Comparison of ENCODE assay signal across 1 cellular context in the genomic region with DNA sequence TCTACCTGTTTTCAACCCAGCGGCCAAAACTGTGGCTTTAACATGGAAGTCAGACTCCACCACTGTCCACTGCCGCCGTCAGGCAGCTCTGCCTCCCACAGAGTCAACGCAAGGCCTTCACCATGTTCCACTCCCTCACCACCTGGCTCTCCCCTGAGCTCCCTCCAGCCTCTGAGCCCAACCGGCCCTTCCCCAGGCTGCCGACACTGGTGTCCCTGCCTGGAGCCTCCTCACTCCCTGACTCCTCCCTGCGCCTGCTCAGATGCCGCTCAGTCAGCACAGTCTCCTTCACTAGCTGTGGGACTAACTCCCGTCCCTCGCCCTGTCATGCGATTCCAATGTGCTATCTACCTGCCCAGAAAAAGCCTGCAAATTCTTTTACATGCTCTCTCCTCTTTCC.
TF ChIP-seq lines count a peak whose summit lies in the region.

No MANE protein-coding gene starts in this region.

TF ChIP-seq in K562, 482 proteins besides CTCF, POLR2A, EP300 and RAD21:
- TF ChIP-seq NRF1 (conservative IDR thresholded peaks at IDR 0.05 in 1 of 2, IDR thresholded peaks at IDR 0.05 in 1 of 2) (peak; percentile 29 to 34; a peak in 1 of 4 replicates), ETV6 (IDR thresholded peaks at IDR 0.05; ENCODE audit: borderline replicate concordance in 1 of 2, low read depth in 2 of 2, low read length in 1 of 2) (no peak), ETV6 (CRISPR knock-in tag; IDR thresholded peaks at IDR 0.05; ENCODE audit: borderline replicate concordance) (no peak), JUN (IDR thresholded peaks at IDR 0.05; ENCODE audit: borderline replicate concordance, low read depth, low read length) (no peak), JUN (CRISPR knock-in tag; IDR thresholded peaks at IDR 0.05; ENCODE audit: borderline replicate concordance) (no peak), MBD2 (IDR thresholded peaks at IDR 0.05; ENCODE audit: borderline replicate concordance, low read depth) (no peak)
- TF ChIP-seq, protein P1, sequence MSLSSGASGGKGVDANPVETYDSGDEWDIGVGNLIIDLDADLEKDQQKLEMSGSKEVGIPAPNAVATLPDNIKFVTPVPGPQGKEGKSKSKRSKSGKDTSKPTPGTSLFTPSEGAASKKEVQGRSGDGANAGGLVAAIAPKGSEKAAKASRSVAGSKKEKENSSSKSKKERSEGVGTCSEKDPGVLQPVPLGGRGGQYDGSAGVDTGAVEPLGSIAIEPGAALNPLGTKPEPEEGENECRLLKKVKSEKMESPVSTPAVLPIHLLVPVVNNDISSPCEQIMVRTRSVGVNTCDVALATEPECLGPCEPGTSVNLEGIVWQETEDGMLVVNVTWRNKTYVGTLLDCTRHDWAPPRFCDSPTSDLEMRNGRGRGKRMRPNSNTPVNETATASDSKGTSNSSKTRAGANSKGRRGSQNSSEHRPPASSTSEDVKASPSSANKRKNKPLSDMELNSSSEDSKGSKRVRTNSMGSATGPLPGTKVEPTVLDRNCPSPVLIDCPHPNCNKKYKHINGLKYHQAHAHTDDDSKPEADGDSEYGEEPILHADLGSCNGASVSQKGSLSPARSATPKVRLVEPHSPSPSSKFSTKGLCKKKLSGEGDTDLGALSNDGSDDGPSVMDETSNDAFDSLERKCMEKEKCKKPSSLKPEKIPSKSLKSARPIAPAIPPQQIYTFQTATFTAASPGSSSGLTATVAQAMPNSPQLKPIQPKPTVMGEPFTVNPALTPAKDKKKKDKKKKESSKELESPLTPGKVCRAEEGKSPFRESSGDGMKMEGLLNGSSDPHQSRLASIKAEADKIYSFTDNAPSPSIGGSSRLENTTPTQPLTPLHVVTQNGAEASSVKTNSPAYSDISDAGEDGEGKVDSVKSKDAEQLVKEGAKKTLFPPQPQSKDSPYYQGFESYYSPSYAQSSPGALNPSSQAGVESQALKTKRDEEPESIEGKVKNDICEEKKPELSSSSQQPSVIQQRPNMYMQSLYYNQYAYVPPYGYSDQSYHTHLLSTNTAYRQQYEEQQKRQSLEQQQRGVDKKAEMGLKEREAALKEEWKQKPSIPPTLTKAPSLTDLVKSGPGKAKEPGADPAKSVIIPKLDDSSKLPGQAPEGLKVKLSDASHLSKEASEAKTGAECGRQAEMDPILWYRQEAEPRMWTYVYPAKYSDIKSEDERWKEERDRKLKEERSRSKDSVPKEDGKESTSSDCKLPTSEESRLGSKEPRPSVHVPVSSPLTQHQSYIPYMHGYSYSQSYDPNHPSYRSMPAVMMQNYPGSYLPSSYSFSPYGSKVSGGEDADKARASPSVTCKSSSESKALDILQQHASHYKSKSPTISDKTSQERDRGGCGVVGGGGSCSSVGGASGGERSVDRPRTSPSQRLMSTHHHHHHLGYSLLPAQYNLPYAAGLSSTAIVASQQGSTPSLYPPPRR (CRISPR knock-in tag; IDR thresholded peaks at IDR 0.05; ENCODE audit: borderline replicate concordance), result no peak
